Comparison of ENCODE assay signal across 32 cellular contexts in the genomic region with DNA sequence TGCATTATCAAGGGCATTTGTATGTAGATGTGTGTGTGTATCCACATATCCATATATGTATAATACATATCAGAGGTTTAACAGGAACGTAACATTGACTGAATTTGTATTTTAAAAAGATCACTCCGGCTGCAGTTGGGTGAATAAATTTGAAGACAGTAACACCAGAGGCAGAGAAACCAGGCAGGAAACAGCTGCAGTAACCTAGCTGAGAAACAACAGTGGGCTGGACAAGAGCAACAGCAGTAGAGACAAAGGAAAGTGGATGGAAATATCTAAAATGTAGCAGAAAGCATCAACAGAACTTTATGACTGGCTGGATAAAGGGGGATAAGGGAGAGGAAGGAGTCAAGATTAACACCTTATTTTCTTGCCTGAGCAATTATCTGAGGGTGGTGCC.
"Had no signal": no experiment of that assay in that cellular context is flagged by ENCODE, and none has a peak within 500 bp of the region (broad histone marks: within the 10 kb centered on the region; RNA-seq: fewer than 3 reads in every experiment).

No MANE protein-coding gene starts in this region.

- H3K27me3 Mint-ChIP-seq: naive thymus-derived CD8-positive, alpha-beta T cell; natural killer cell treated with Interleukin-12 subunit alpha and Interleukin-12 subunit beta and Interleukin-15 and Interleukin-18, amount 100 ng/mL, for 72 hours; stimulated activated memory B cell treated with anti-CD40 and anti-IgM and Interleukin-4, amounts not matched to agents 10 μg/mL and 1 μg/mL and 100 μg/mL, for 72 hours; stimulated activated naive CD8-positive, alpha-beta T cell treated with anti-CD3 and anti-CD28 coated beads, Interleukin-15, amount 100 ng/mL, for 72 hours had no signal

- H3K36me3 Mint-ChIP-seq: natural killer cell treated with Interleukin-12 subunit alpha and Interleukin-12 subunit beta and Interleukin-15 and Interleukin-18, amount 100 ng/mL, for 72 hours; stimulated activated memory B cell treated with anti-CD40 and anti-IgM and Interleukin-4, amounts not matched to agents 10 μg/mL and 1 μg/mL and 100 μg/mL, for 72 hours; type B pancreatic cell had no signal

- H3K27me3 ChIP-seq: neutrophil, pancreas, right atrium auricular region, right lobe of liver, sigmoid colon, spleen, suprapubic skin, testis, tibial artery, transverse colon, upper lobe of right lung, uterus had no signal

- H3K9me3 ChIP-seq: neutrophil, pancreas, prostate gland, right atrium auricular region, right lobe of liver, sigmoid colon, testis, transverse colon, uterus had no signal

- DNase-seq: naive thymus-derived CD8-positive, alpha-beta T cell; nephron progenitor cell; nucleus accumbens; pancreas; retina; right lobe of liver; sigmoid colon; spleen; stimulated activated CD4-positive, alpha-beta T cell treated with anti-CD3 and anti-CD28 coated beads, Interleukin-12 subunit alpha, Interleukin-12 subunit beta, amount 100 ng/mL, for 4 hours; stimulated activated CD4-positive, alpha-beta T cell treated with anti-CD3 and anti-CD28 coated beads, Interleukin-1b, Interleukin-23, amount 100 ng/mL, for 48 hours; stimulated activated CD4-positive, alpha-beta T cell treated with anti-CD3 and anti-CD28 coated beads, Interleukin-4, amount 100 ng/mL, for 1 hour; stimulated activated CD4-positive, alpha-beta T cell treated with anti-CD3 and anti-CD28 coated beads, Interleukin-4, amount 100 ng/mL, for 4 hours; stimulated activated CD8-positive, alpha-beta memory T cell treated with anti-CD3 and anti-CD28 coated beads, Interleukin-4, amount 100 ng/mL, for 48 hours; stimulated activated naive CD4-positive, alpha-beta T cell; stimulated activated naive CD8-positive, alpha-beta T cell treated with anti-CD3 and anti-CD28 coated beads, Interleukin-15, amount 100 ng/mL, for 72 hours; stimulated activated naive CD8-positive, alpha-beta T cell treated with anti-CD3 and anti-CD28 coated beads, Interleukin-15, Interleukin-2, amounts not matched to agents 100 U/mL and 50 U/mL, for 24 hours; substantia nigra; testis; tibial artery; transverse colon; upper lobe of right lung; uterus had no signal

- H3K4me1 Mint-ChIP-seq: nephron progenitor cell; neural crest cell; stimulated activated naive CD8-positive, alpha-beta T cell treated with anti-CD3 and anti-CD28 coated beads, Interleukin-15, amount 100 ng/mL, for 72 hours had no signal

- H3K36me3 ChIP-seq: neutrophil, pancreas, prostate gland, right atrium auricular region, right lobe of liver, sigmoid colon, spleen, suprapubic skin, tibial artery, transverse colon, upper lobe of right lung, uterus had no signal

- H3K4me3 ChIP-seq: pancreas, prostate gland, right atrium auricular region, right lobe of liver, sigmoid colon, skin epidermis, smooth muscle cell, spleen, suprapubic skin, testis, tibial artery, transverse colon, upper lobe of right lung, uterus had no signal

- H3K4me1 ChIP-seq: pancreas, prostate gland, right atrium auricular region, right lobe of liver, sigmoid colon, spleen, suprapubic skin, testis, tibial artery, transverse colon, upper lobe of right lung, uterus had no signal

- H3K9me3 Mint-ChIP-seq: natural killer cell treated with Interleukin-12 subunit alpha and Interleukin-12 subunit beta and Interleukin-15 and Interleukin-18, amount 100 ng/mL, for 72 hours had no signal

- ATAC-seq: naive thymus-derived CD8-positive, alpha-beta T cell; natural killer cell treated with Interleukin-12 subunit alpha and Interleukin-12 subunit beta and Interleukin-15 and Interleukin-18, amount 100 ng/mL, for 72 hours; pancreas; right lobe of liver; stimulated activated memory B cell treated with anti-CD40 and anti-IgM and Interleukin-4, amounts not matched to agents 10 μg/mL and 1 μg/mL and 100 μg/mL, for 72 hours; stimulated activated naive CD8-positive, alpha-beta T cell treated with anti-CD3 and anti-CD28 coated beads, Interleukin-15, amount 100 ng/mL, for 72 hours; stimulated activated naive CD8-positive, alpha-beta T cell treated with anti-CD3 and anti-CD28 coated beads, Interleukin-15, Interleukin-2, amounts not matched to agents 100 U/mL and 50 U/mL, for 24 hours; upper lobe of right lung had no signal

- H3K4me3 Mint-ChIP-seq: naive thymus-derived CD8-positive, alpha-beta T cell; natural killer cell treated with Interleukin-12 subunit alpha and Interleukin-12 subunit beta and Interleukin-15 and Interleukin-18, amount 100 ng/mL, for 72 hours; nephron progenitor cell; neural crest cell; stimulated activated memory B cell treated with anti-CD40 and anti-IgM and Interleukin-4, amounts not matched to agents 10 μg/mL and 1 μg/mL and 100 μg/mL, for 72 hours; stimulated activated naive CD8-positive, alpha-beta T cell treated with anti-CD3 and anti-CD28 coated beads, Interleukin-15, amount 100 ng/mL, for 72 hours; type B pancreatic cell had no signal

- H3K27ac Mint-ChIP-seq: natural killer cell treated with Interleukin-12 subunit alpha and Interleukin-12 subunit beta and Interleukin-15 and Interleukin-18, amount 100 ng/mL, for 72 hours; nephron progenitor cell; stimulated activated memory B cell treated with anti-CD40 and anti-IgM and Interleukin-4, amounts not matched to agents 10 μg/mL and 1 μg/mL and 100 μg/mL, for 72 hours; stimulated activated naive CD8-positive, alpha-beta T cell treated with anti-CD3 and anti-CD28 coated beads, Interleukin-15, amount 100 ng/mL, for 72 hours; type B pancreatic cell had no signal

- H3K4me2 ChIP-seq: smooth muscle cell had no signal

- H3K27ac ChIP-seq: neutrophil, pancreas, prostate gland, right atrium auricular region, right lobe of liver, sigmoid colon, skin epidermis, spleen, suprapubic skin, testis, tibial artery, transverse colon, upper lobe of right lung, uterus had no signal
